ENCODE assay signal across 9 cellular contexts in the genomic region with DNA sequence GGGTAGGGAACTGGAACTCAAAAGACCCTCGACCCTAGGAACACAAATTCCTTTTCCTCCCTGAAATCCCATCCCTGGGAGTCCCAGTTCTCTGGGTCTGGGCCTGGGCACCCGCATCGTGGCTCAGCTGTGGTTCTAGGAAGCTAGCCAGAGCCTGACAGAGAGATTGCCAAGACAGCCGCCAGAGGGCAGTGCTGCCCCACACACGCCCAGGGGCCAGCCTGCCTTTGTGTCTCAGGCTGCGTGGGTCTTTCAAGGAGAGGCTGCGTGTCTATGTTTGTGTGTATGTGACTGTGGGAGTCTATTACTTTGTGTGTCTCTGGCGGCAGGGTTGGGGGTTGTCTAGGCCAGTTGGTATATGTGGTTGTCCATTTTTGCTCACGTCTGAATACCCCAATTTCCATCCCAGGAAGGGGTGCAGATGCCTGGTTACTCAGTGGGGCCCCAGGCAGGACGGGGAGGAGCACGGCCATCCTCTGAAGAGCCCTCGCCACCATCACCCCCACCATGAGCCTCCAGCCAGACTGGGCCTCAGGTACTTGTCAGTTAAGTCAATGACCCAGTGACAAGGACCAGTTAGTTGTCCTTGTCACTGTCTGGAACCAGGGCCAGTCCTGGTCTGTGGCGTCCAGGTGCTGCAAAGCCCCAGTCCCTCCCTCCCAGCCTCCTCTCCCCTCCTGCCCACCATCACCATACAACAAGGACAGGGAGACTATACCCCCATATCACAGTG. TPM values are rescaled to one million over a fixed set of nuclear protein-coding genes. Genes with fewer than 3 reads are reported as not detected.
DNase-seq lines count a peak whose midpoint lies in the region; ATAC-seq and TF ChIP-seq lines count a peak whose summit lies in the region.
"Had no signal": no experiment of that assay in that cellular context is flagged by ENCODE, and none has a peak within 500 bp of the region (broad histone marks: within the 10 kb centered on the region; RNA-seq: fewer than 3 reads in every experiment).

No MANE protein-coding gene starts in this region.

- H3K36me3 ChIP-seq in Caco-2 (ENCODE audit: control insufficient read depth, insufficient read depth, low read length), result no peaks in the 10 kb centered on the region

- no peaks in the 10 kb centered on the region for H3K4me1 Mint-ChIP-seq in Caco-2 (ENCODE audit: low read depth, unreplicated experiment)

- no peaks in the 10 kb centered on the region for H3K27me3 ChIP-seq in Caco-2 (replicated peaks; ENCODE audit: control insufficient read depth, insufficient read depth, low read length)

- no peaks in the 10 kb centered on the region for H3K9me3 ChIP-seq in Caco-2

- H3K4me3 ChIP-seq in Caco-2 (ENCODE audit: low read depth, low read length), result no peak overlapping the region

- H3K27ac Mint-ChIP-seq in Caco-2 (ENCODE audit: unreplicated experiment), result peak overlapping the region; percentile 10

- no peaks in the 10 kb centered on the region for H3K36me3 Mint-ChIP-seq in Caco-2 (ENCODE audit: insufficient read depth, unreplicated experiment)

- H3K4me3 Mint-ChIP-seq in Caco-2 (ENCODE audit: unreplicated experiment), result peak overlapping the region; percentile 73

- H3K4me1 ChIP-seq in Caco-2, result peaks cover 9% of the 10 kb centered on the region; the same call in 1 of the 2 replicates

- H3K27me3 Mint-ChIP-seq in Caco-2 (ENCODE audit: insufficient read depth, unreplicated experiment), result peaks cover 3% of the 10 kb centered on the region

- POLR2A ChIA-PET in Caco-2 (lab: Charles Lee), result no interaction called here

- intact Hi-C loops in Caco-2 (cut with micrococcal nuclease; ENCODE audit: unreplicated experiment) (loop anchor here (1.0 to 5.0 kb wide), 6 partner anchors 67 to 685 kb away; no protein-coding TSS in a partner anchor), left cardiac atrium (cut with DNase I) (loop anchor here (1.0 to 10.0 kb wide), 3 partner anchors 129 to 689 kb away; no protein-coding TSS in a partner anchor)

- DNase-seq in Caco-2, result peak; percentile 78 to 88
- peak; percentile 10 for DNase-seq in GOT3 (lab: John Stamatoyannopoulos, UW)
- peak; percentile 48 for DNase-seq in NCI-H1105 treated with DMSO at 0.1 percent for 48 hours (lab: John Stamatoyannopoulos, UW)
- peak; percentile 50 to 74 (median 62) for DNase-seq in T-helper 2 cell
- peak; percentile 62 for DNase-seq in amniotic epithelial cell (ENCODE audit: low read depth)
- peak; percentile 79 for DNase-seq in left cardiac atrium
- peak; percentile 41 for DNase-seq in renal cortical epithelial cell (ENCODE audit: low read depth)

- no TSS peak for BruUV-seq in Caco-2 (replicated peaks; lab: Mats Ljungman, UMichigan)

- ATAC-seq in left cardiac atrium (peak; percentile 82 to 89), GM21825 (IDR thresholded peaks at IDR 0.05; ENCODE audit: unreplicated experiment) (no peak)

- CTCF ChIA-PET in Caco-2 (lab: Charles Lee), result interaction anchor here (0.6 to 8.4 kb wide), 19 partner anchors 9 to 433 kb away, joined by 3 to 175 read pairs (median 4); partner anchors contain the start of genes MRRF and RBM18

- H3K9me3 Mint-ChIP-seq in Caco-2 (ENCODE audit: unreplicated experiment), result no peaks in the 10 kb centered on the region

- peak; percentile 89 to 93 for TF ChIP-seq CTCF in Caco-2 (IDR thresholded peaks at IDR 0.05; ENCODE audit: insufficient read depth in 1 of 2, low read depth in 1 of 2, low read length in 1 of 2, severe bottlenecking in 1 of 2, unreplicated experiment in 1 of 2)

RNA-seq across cellular contexts. Expression of gene TTLL11, which starts 32.2 kb away (rescaled TPM):
- 4.4 and 4.7 TPM in 2 replicates for total RNA-seq in Caco-2 (2022)
- 1 to 10 TPM; 4.5 to 6.5 TPM for total RNA-seq in left cardiac atrium
- 2.3 and 6.7 TPM in 2 replicates for total RNA-seq in renal cortical epithelial cell

RNA-seq across cellular contexts. Expression of gene NDUFA8, which starts 34.3 kb away (rescaled TPM):
- total RNA-seq in Caco-2 (2022) (58.0 and 63.5 TPM in 2 replicates), left cardiac atrium (100 to 1,000 TPM; 198 to 221 TPM), renal cortical epithelial cell (21.5 and 35.4 TPM in 2 replicates)

RNA-seq across cellular contexts. Expression of gene MORN5, which starts 34.4 kb away (rescaled TPM):
- total RNA-seq in Caco-2 (2022), result not detected in 2 replicates
- total RNA-seq in left cardiac atrium, result not detected
- total RNA-seq in renal cortical epithelial cell, result 0.85 TPM in 1 of 2 replicates, not detected in the other
- total RNA-seq: activated CD8-positive, alpha-beta memory T cell treated with anti-CD3 and anti-CD28 coated beads for 36 hours had no signal

Comparison
In these comparisons a context has a peak if more than half of its experiments do, and no peak if none do; other contexts are left out.
1. DNase-seq: peak in every context shown above with its lines; median percentile 83 in Caco-2; 79 in left cardiac atrium; 62 in T-helper 2 cell; 62 in amniotic epithelial cell; 48 in NCI-H1105 treated with DMSO at 0.1 percent for 48 hours; 41 in renal cortical epithelial cell; 10 in GOT3.